In the genomic region with DNA sequence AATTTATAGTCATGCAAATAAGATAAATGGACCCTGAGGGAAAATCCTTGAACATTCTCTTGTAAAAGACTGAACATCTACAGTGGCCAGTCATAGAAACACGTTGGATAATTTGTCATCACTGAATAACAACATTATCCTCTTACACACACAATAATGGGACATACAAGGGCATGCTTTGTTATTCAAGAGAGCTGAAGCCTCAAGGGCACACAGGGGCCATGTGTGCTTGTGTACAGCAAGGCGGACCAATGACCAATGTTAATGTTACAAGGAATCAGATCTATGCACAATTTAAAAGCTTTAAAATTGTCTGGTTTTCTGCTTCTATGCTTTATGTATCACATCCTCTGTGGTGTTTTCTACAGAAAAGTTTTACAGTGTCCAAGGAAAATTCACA, we compare ENCODE assay signal across 16 cellular contexts. TPM values are rescaled to one million over a fixed set of nuclear protein-coding genes. Genes with fewer than 3 reads are reported as not detected.
"Had no signal": no experiment of that assay in that cellular context is flagged by ENCODE, and none has a peak within 500 bp of the region (broad histone marks: within the 10 kb centered on the region; RNA-seq: fewer than 3 reads in every experiment).

No MANE protein-coding gene starts in this region.

- H3K36me3 ChIP-seq: pancreas had no signal

- H3K4me3 Mint-ChIP-seq: activated naive CD4-positive, alpha-beta T cell treated with anti-CD3 and anti-CD28 coated beads, Interleukin-2, amount 50 U/mL, for 24 hours; central memory CD8-positive, alpha-beta T cell; neural crest cell had no signal

- H3K4me1 ChIP-seq: body of pancreas, pancreas, spleen had no signal

- H3K36me3 Mint-ChIP-seq: activated naive CD4-positive, alpha-beta T cell treated with anti-CD3 and anti-CD28 coated beads, Interleukin-2, amount 50 U/mL, for 24 hours had no signal

- H3K27ac Mint-ChIP-seq: activated naive CD4-positive, alpha-beta T cell treated with anti-CD3 and anti-CD28 coated beads, Interleukin-2, amount 50 U/mL, for 24 hours had no signal

- H3K9me3 Mint-ChIP-seq: activated naive CD4-positive, alpha-beta T cell treated with anti-CD3 and anti-CD28 coated beads, Interleukin-2, amount 50 U/mL, for 24 hours; central memory CD8-positive, alpha-beta T cell had no signal

- H3K27me3 ChIP-seq: body of pancreas, pancreas had no signal

- DNase-seq: activated effector memory CD4-positive, alpha-beta T cell treated with Interleukin-2 at 50 U/mL for 16 hours; activated T-cell treated with anti-CD3 and anti-CD28 coated beads, Interleukin-2, amount 50 U/mL, for 1 hour; amniotic stem cell; body of pancreas; erythroblast; foreskin fibroblast; left ventricle myocardium superior; pancreas; spleen; stimulated activated CD4-positive, alpha-beta T cell treated with anti-CD3 and anti-CD28 coated beads, Interleukin-2, amount 100 ng/mL, for 24 hours; stimulated activated naive CD8-positive, alpha-beta T cell treated with anti-CD3 and anti-CD28 coated beads, Interleukin-15, Interleukin-2, amounts not matched to agents 100 U/mL and 50 U/mL, for 24 hours had no signal

- H3K4me1 Mint-ChIP-seq: activated naive CD4-positive, alpha-beta T cell treated with anti-CD3 and anti-CD28 coated beads, Interleukin-2, amount 50 U/mL, for 24 hours; central memory CD8-positive, alpha-beta T cell had no signal

- H3K27ac ChIP-seq: body of pancreas, pancreas, spleen, thoracic aorta had no signal

- H3K9me3 ChIP-seq: body of pancreas, pancreas, spleen, thoracic aorta had no signal

- H3K27me3 Mint-ChIP-seq: activated naive CD4-positive, alpha-beta T cell treated with anti-CD3 and anti-CD28 coated beads, Interleukin-2, amount 50 U/mL, for 24 hours had no signal

- H3K4me3 ChIP-seq: body of pancreas, pancreas, spleen, thoracic aorta had no signal

RNA-seq across cellular contexts. Expression of gene COL6A3, which starts 23.7 kb away (rescaled TPM):
- polyA plus RNA-seq: keratinocyte had no signal
